Comparison of ENCODE assay signal across 1 cellular context in genomic region chr19:45298264-45298663, GRCh38.
TF ChIP-seq lines count a peak whose summit lies in the region.

No MANE protein-coding gene starts in this region.

TF ChIP-seq in K562, 482 proteins besides CTCF, POLR2A, EP300 and RAD21:
- TF ChIP-seq KDM1A (IDR thresholded peaks at IDR 0.05) (peak; percentile 22 to 49; a peak in 1 of 4 replicates), RBM25 (IDR thresholded peaks at IDR 0.05; ENCODE audit: low read depth, low read length, severe bottlenecking) (peak; percentile 79), BCOR (IDR thresholded peaks at IDR 0.05) (peak; percentile 64; the same call in 1 of the 2 replicates), ZBTB26 (CRISPR knock-in tag; IDR thresholded peaks at IDR 0.05) (no peak), MITF (IDR thresholded peaks at IDR 0.05) (no peak), ESRRA (IDR thresholded peaks at IDR 0.05; ENCODE audit: borderline replicate concordance, low read depth) (peak; percentile 96), ZKSCAN1 (IDR thresholded peaks at IDR 0.05; ENCODE audit: low read depth, low read length) (peak; percentile 35; the same call in 1 of the 2 replicates)
